ENCODE assay signal across 9 cellular contexts in the genomic region with DNA sequence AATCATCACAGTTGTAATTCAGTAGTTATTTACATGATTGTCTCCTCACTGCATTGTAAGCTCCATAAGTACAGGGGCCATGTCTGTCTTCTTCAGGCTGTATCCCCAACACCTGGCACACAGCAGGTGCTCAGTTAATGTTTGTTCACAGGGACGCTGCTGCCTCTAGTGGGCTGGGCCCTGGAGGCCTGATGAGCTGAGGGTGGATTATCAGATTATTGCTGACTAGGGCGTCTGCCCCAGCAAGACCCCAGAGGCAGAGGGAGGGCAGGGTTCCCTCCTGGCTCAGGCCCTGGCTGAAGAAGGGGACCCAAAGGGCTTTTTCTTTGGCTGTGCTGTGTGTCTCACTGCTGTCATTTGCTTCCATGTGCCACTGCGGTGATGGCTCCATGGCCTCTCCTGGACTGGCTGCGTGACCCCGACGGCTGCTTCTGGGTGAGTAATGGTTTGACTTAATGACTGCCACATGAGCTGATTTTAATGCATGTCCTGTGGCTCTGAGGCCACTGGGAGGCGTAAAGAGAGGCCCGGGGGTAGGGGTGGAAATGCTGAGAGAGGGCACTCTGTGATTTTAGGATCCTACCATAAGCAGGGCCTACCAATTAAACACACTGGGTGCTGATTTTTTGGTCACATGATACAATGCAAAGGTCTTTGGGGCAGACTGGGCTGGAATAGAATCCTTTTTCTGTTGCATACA. TPM values are rescaled to one million over a fixed set of nuclear protein-coding genes. Genes with fewer than 3 reads are reported as not detected.
DNase-seq lines count a peak whose midpoint lies in the region; ATAC-seq and TF ChIP-seq lines count a peak whose summit lies in the region.
"Had no signal": no experiment of that assay in that cellular context is flagged by ENCODE, and none has a peak within 500 bp of the region (broad histone marks: within the 10 kb centered on the region; RNA-seq: fewer than 3 reads in every experiment).

No MANE protein-coding gene starts in this region.

- no peaks in the 10 kb centered on the region for H3K27me3 ChIP-seq in OCI-LY3 (ENCODE audit: low read depth, low read length)
- H3K27me3 ChIP-seq in heart left ventricle, result no peaks in the 10 kb centered on the region

- no peak overlapping the region for H3K9ac ChIP-seq in OCI-LY3 (ENCODE audit: low read length)

- intact Hi-C loops in heart left ventricle (cut with DNase I), result no loop called here

- TF ChIP-seq CTCF in OCI-LY3 (IDR thresholded peaks at IDR 0.05; ENCODE audit: low read depth, low read length), result peak; percentile 37
- TF ChIP-seq CTCF in heart left ventricle (IDR thresholded peaks at IDR 0.05), result peak in 2 of 12 donors; percentile 8 to 10

- peaks cover 40 to 47% of the 10 kb centered on the region in 2 donors for H3K4me1 Mint-ChIP-seq in effector memory CD8-positive, alpha-beta T cell (ENCODE audit: low read depth in 2 of 2)
- peaks cover 56% of the 10 kb centered on the region for H3K4me1 Mint-ChIP-seq in stimulated activated naive CD8-positive, alpha-beta T cell treated with anti-CD3 and anti-CD28 coated beads, Interleukin-15, amount 100 ng/mL, for 72 hours

- H4K20me1 ChIP-seq in OCI-LY3 (ENCODE audit: insufficient read depth, low read length), result peaks cover 13% of the 10 kb centered on the region

- H2AFZ ChIP-seq in OCI-LY3 (ENCODE audit: low read depth, low read length), result no peak overlapping the region

- H3K27ac Mint-ChIP-seq in effector memory CD8-positive, alpha-beta T cell, result peak overlapping the region; percentile 28 to 38
- H3K27ac Mint-ChIP-seq in stimulated activated naive CD8-positive, alpha-beta T cell treated with anti-CD3 and anti-CD28 coated beads, Interleukin-15, amount 100 ng/mL, for 72 hours, result peak overlapping the region in 1 of 2 donors; percentile 19

- H3K27me3 Mint-ChIP-seq in effector memory CD8-positive, alpha-beta T cell, result no peaks in the 10 kb centered on the region
- no peaks in the 10 kb centered on the region for H3K27me3 Mint-ChIP-seq in stimulated activated naive CD8-positive, alpha-beta T cell treated with anti-CD3 and anti-CD28 coated beads, Interleukin-15, amount 100 ng/mL, for 72 hours
- H3K27me3 Mint-ChIP-seq: central memory CD8-positive, alpha-beta T cell had no signal

- WGBS in heart left ventricle, 4 donors, result 74 to 85% (median 83%) methylated on average over 6 to 8 of the region's 8 CpGs

- peaks cover 6% of the 10 kb centered on the region; the same call in 1 of the 2 replicates for H3K4me1 ChIP-seq in OCI-LY3 (ENCODE audit: low read length)
- H3K4me1 ChIP-seq in heart left ventricle, result peaks cover 0 to 22% (median 6%) of the 10 kb centered on the region in 12 donors

- DNase-seq in activated effector memory CD4-positive, alpha-beta T cell treated with anti-CD3 and anti-CD28 coated beads, Interleukin-2, amount 50 U/mL, for 16 hours, result peak; percentile 71
- no peak for DNase-seq in activated effector memory CD4-positive, alpha-beta T cell treated with Interleukin-2 at 50 U/mL for 16 hours
- DNase-seq in effector memory CD8-positive, alpha-beta T cell, result peak in 2 of 3 experiments; percentile 15 to 24
- peak in 1 of 2 donors; percentile 23 for DNase-seq in stimulated activated naive CD8-positive, alpha-beta T cell treated with anti-CD3 and anti-CD28 coated beads, Interleukin-15, amount 100 ng/mL, for 72 hours
- DNase-seq in NCI-H1417 (lab: John Stamatoyannopoulos, UW), result no peak
- no peak for DNase-seq in heart left ventricle

- no peak overlapping the region for H3K4me3 ChIP-seq in OCI-LY3 (ENCODE audit: low read length)
- H3K4me3 ChIP-seq in heart left ventricle, result no peak overlapping the region

- H3K27ac ChIP-seq in OCI-LY3 (ENCODE audit: low read length) (no peak overlapping the region), heart left ventricle (no peak overlapping the region)

- H3K36me3 ChIP-seq in OCI-LY3 (replicated peaks; ENCODE audit: low read depth, low read length) (peaks cover 6% of the 10 kb centered on the region), heart left ventricle (no peaks in the 10 kb centered on the region)

- peaks cover 14% of the 10 kb centered on the region for H3K36me3 Mint-ChIP-seq in effector memory CD8-positive, alpha-beta T cell (ENCODE audit: insufficient read depth)

- H3K79me2 ChIP-seq in OCI-LY3 (ENCODE audit: low read length), result peaks cover 19% of the 10 kb centered on the region

- no peak overlapping the region for H3K4me2 ChIP-seq in OCI-LY3 (ENCODE audit: low read length)

- no peak overlapping the region for H3K4me3 Mint-ChIP-seq in effector memory CD8-positive, alpha-beta T cell
- no peak overlapping the region for H3K4me3 Mint-ChIP-seq in stimulated activated naive CD8-positive, alpha-beta T cell treated with anti-CD3 and anti-CD28 coated beads, Interleukin-15, amount 100 ng/mL, for 72 hours
- H3K4me3 Mint-ChIP-seq: central memory CD8-positive, alpha-beta T cell had no signal

- no peaks in the 10 kb centered on the region for H3K9me3 ChIP-seq in OCI-LY3 (ENCODE audit: insufficient read depth, low read length)
- no peaks in the 10 kb centered on the region for H3K9me3 ChIP-seq in heart left ventricle

- peak; percentile 58 for ATAC-seq in effector memory CD8-positive, alpha-beta T cell (replicated peaks)
- ATAC-seq in stimulated activated naive CD8-positive, alpha-beta T cell treated with anti-CD3 and anti-CD28 coated beads, Interleukin-15, amount 100 ng/mL, for 72 hours, result peak; percentile 67
- ATAC-seq in GM21786 (IDR thresholded peaks at IDR 0.05; ENCODE audit: unreplicated experiment) (no peak), heart left ventricle (no peak)

- no peak for TF ChIP-seq POLR2A in heart left ventricle (IDR thresholded peaks at IDR 0.05)

- H3K9me3 Mint-ChIP-seq in effector memory CD8-positive, alpha-beta T cell, result no peaks in the 10 kb centered on the region
- no peaks in the 10 kb centered on the region for H3K9me3 Mint-ChIP-seq in stimulated activated naive CD8-positive, alpha-beta T cell treated with anti-CD3 and anti-CD28 coated beads, Interleukin-15, amount 100 ng/mL, for 72 hours
- H3K9me3 Mint-ChIP-seq: central memory CD8-positive, alpha-beta T cell had no signal

RNA-seq across cellular contexts. Expression of a gene that starts 20.8 kb away (rescaled TPM):
- 10 to 100 TPM; 13.6 to 34.4 (median 24.2) TPM for total RNA-seq in heart left ventricle
- polyA plus RNA-seq in heart left ventricle, result 10 to 100 TPM in 1 of 2 donors, 1 to 10 TPM in 1; 7.8 to 10.1 TPM

Comparison
In these comparisons a context has a peak if more than half of its experiments do, and no peak if none do; other contexts are left out.
1. DNase-seq: peak in activated effector memory CD4-positive, alpha-beta T cell treated with anti-CD3 and anti-CD28 coated beads, Interleukin-2, amount 50 U/mL, for 16 hours (single experiment) and effector memory CD8-positive, alpha-beta T cell (2 of 3); none in activated effector memory CD4-positive, alpha-beta T cell treated with Interleukin-2 at 50 U/mL for 16 hours (single experiment), NCI-H1417 (0 of 3) and heart left ventricle (0 of 5).
2. ATAC-seq: peak in effector memory CD8-positive, alpha-beta T cell (single experiment) and stimulated activated naive CD8-positive, alpha-beta T cell treated with anti-CD3 and anti-CD28 coated beads, Interleukin-15, amount 100 ng/mL, for 72 hours (single experiment); none in GM21786 (single experiment) and heart left ventricle (0 of 4).